ENCODE assay signal across 8 cellular contexts in the genomic region with DNA sequence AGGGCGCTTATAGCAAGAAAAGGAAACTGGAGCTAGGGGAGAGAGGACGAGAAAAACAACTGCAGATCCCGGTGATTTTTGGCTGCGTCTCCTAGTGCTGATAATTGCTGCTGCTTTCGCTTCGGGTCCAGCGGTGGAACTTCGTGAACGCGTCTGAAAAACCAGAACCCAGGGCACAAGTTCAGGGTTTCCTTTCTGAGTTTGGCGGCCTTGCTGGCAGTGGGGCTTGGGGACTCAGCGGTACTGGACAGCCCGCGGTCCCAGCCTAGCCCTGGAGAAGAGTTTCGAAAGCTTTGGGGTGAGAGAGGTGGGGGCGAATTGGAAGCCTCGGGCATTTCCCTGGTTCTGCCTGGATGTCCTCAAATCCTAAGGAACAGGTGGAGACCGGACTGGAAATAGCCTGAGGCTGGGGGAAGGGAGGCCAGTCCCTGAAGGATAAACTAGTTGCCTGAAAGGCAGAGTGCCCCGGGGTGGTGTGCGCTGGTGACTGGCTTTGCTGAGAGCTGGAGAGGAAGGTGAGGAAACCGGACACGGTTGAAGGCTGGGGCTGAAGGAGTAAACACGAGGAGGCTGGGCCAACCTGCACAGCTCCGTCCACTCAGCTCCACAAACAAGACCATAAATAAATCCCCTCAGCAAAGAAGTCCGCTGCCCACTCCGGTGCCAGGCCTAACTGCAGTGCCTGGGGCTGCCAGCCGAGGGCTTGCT. TPM values are rescaled to one million over a fixed set of nuclear protein-coding genes. Genes with fewer than 3 reads are reported as not detected.
DNase-seq lines count a peak whose midpoint lies in the region; ATAC-seq, FAIRE-seq and TF ChIP-seq lines count a peak whose summit lies in the region.

No MANE protein-coding gene starts in this region.

- peaks cover 3% of the 10 kb centered on the region for H3K79me2 ChIP-seq in ACC112 (ENCODE audit: control insufficient read depth, insufficient read depth, low read length, unreplicated experiment)

- H3K36me3 ChIP-seq in ACC112 (ENCODE audit: insufficient read depth, low read length) (no peaks in the 10 kb centered on the region), ascending aorta (no peaks in the 10 kb centered on the region), left ventricle myocardium inferior (no peaks in the 10 kb centered on the region), pancreas (no peaks in the 10 kb centered on the region)

- H3K4me1 ChIP-seq in ACC112 (ENCODE audit: control insufficient read depth, insufficient read depth, low read length, unreplicated experiment) (peaks cover 30% of the 10 kb centered on the region), ascending aorta (peaks cover 13 to 55% of the 10 kb centered on the region in 2 donors), left ventricle myocardium inferior (peaks cover 81% of the 10 kb centered on the region), pancreas (peaks cover 14 to 22% (median 14%) of the 10 kb centered on the region in 3 donors)

- no peaks in the 10 kb centered on the region for H3K27me3 ChIP-seq in ACC112 (ENCODE audit: insufficient read depth, low read length)
- no peaks in the 10 kb centered on the region for H3K27me3 ChIP-seq in ascending aorta
- H3K27me3 ChIP-seq in left ventricle myocardium inferior (ENCODE audit: low read depth) = no peaks in the 10 kb centered on the region
- H3K27me3 ChIP-seq in pancreas = no peaks in the 10 kb centered on the region

- peak overlapping the region; percentile 93 for H3K4me3 ChIP-seq in ACC112 (ENCODE audit: low read depth, low read length)
- peak overlapping the region; percentile 73 to 95 for H3K4me3 ChIP-seq in ascending aorta
- H3K4me3 ChIP-seq in left ventricle myocardium inferior = peak overlapping the region; percentile 87
- H3K4me3 ChIP-seq in pancreas = peak overlapping the region; percentile 19 to 61 (median 57)

- H3K9me3 ChIP-seq in ascending aorta = no peaks in the 10 kb centered on the region
- H3K9me3 ChIP-seq in left ventricle myocardium inferior (replicated peaks) = no peaks in the 10 kb centered on the region
- H3K9me3 ChIP-seq in pancreas = no peaks in the 10 kb centered on the region

- ATAC-seq in GM18511 (IDR thresholded peaks at IDR 0.05; ENCODE audit: unreplicated experiment) = peak; percentile 1
- peak; percentile 39 to 88 (median 83) for ATAC-seq in pancreas
- no peak for ATAC-seq in HG02571 (IDR thresholded peaks at IDR 0.05; ENCODE audit: unreplicated experiment)

- TF ChIP-seq CTCF in ascending aorta (IDR thresholded peaks at IDR 0.05) (peak; percentile 70 to 76 (median 72)), left ventricle myocardium inferior (IDR thresholded peaks at IDR 0.05; ENCODE audit: borderline replicate concordance) (peak; percentile 66), pancreas (IDR thresholded peaks at IDR 0.05) (peak in 3 of 4 donors; percentile 41 to 66 (median 49))

- DNase-seq in NCI-H526 (lab: John Stamatoyannopoulos, UW) (peak; percentile 74 to 83), ascending aorta (ENCODE audit: low spot score in 2 of 2) (peak in 1 of 2 donors; percentile 62), left ventricle myocardium inferior (peak; percentile 80), pancreas (peak in 5 of 6 donors; percentile 49 to 88 (median 74)), activated gamma-delta T cell treated with Interleukin-2 at 50 U/mL for 16 hours (no peak)

- H3K27ac ChIP-seq in ACC112 (ENCODE audit: low read depth, low read length) (peak overlapping the region; percentile 56; the same call in 1 of the 2 replicates), ascending aorta (peak overlapping the region; percentile 86 to 87), left ventricle myocardium inferior (replicated peaks) (peak overlapping the region; percentile 92), pancreas (peak overlapping the region; percentile 19 to 76 (median 54))

- peak overlapping the region; percentile 76 for H2AFZ ChIP-seq in ACC112 (ENCODE audit: low read length, unreplicated experiment)

- 2% methylated on average over 27 of the region's 27 CpGs for WGBS in pancreas, 2 donors

- FAIRE-seq in pancreas (lab: Jason Lieb, UNC) = no peak

- intact Hi-C loops in ascending aorta (cut with DNase I) (loop anchor here (2.0 kb wide), 1 partner anchor 82 kb away; no protein-coding TSS in a partner anchor), left ventricle myocardium inferior (cut with micrococcal nuclease) (no loop called here), pancreas (cut with DNase I) (no loop called here)

RNA-seq across cellular contexts. Expression of a gene that starts 0.9 kb away (rescaled TPM):
- total RNA-seq in ascending aorta = 18.4 TPM
- total RNA-seq in left ventricle myocardium inferior = 126 TPM
- 10 to 100 TPM in 1 of 6 donors, 1 to 10 TPM in 5; 4.5 to 11.1 (median 5.6) TPM for total RNA-seq in pancreas
- polyA plus RNA-seq in pancreas = 10 to 100 TPM; 18.6 to 25.9 TPM
